Comparison of ENCODE assay signal across 23 cellular contexts in the genomic region with DNA sequence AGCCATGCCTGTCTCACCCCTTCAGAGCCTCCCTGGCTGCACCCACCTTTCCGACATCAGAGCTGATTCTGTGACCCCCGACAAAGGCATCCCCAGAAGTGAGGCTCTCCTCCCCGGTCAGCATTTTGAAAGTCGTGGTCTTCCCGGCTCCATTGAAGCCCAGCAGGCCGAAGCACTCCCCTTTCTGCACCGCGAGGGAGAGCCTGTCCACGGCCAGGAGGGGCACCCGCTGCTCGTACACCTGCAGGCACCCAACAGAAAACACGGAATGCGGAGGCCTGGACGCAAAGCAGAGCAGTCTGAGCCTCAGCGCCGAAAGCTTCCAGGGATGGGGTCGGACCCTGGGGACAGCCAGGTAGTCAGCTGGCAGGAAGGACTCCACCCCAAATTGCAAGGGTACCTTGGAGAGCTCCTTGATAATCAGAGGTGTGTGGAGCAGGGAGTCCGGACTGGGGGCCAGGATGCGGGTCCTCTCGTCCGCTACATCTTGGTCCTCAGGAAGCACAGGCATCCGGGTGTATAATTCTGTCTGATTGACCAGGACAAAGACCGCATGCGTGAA. TPM values are rescaled to one million over a fixed set of nuclear protein-coding genes. Genes with fewer than 3 reads are reported as not detected.
"Had no signal": no experiment of that assay in that cellular context is flagged by ENCODE, and none has a peak within 500 bp of the region (broad histone marks: within the 10 kb centered on the region; RNA-seq: fewer than 3 reads in every experiment).

No MANE protein-coding gene starts in this region.

- H3K27me3 ChIP-seq: ascending aorta, brain microvascular endothelial cell, gastroesophageal sphincter, tibial artery had no signal

- H3K4me3 ChIP-seq: ascending aorta, gastroesophageal sphincter, tibial artery had no signal

- ATAC-seq: activated CD8-positive, alpha-beta T cell treated with anti-CD3 and anti-CD28 coated beads, Interleukin-2, amount 10 ng/mL, durations not matched to agents 7 days and 5 days; activated naive CD4-positive, alpha-beta T cell treated with anti-CD3 and anti-CD28 coated beads, Interleukin-2, amount 50 U/mL, for 72 hours; activated T-helper 17 cell treated with anti-CD3 and anti-CD28 coated beads, Interleukin-2, amount 50 U/mL, for 72 hours; effector memory CD8-positive, alpha-beta T cell; gastroesophageal sphincter; sciatic nerve; stimulated activated effector memory CD8-positive, alpha-beta T cell treated with anti-CD3 and anti-CD28 coated beads, Interleukin-12 subunit alpha, Interleukin-12 subunit beta, amount 100 ng/mL, for 72 hours; stimulated activated naive CD8-positive, alpha-beta T cell treated with anti-CD3 and anti-CD28 coated beads, Interleukin-15, amount 100 ng/mL, for 72 hours; T-cell had no signal

- H3K27ac ChIP-seq: ascending aorta, brain microvascular endothelial cell, epithelial cell of prostate, gastroesophageal sphincter, tibial artery, VCaP had no signal

- DNase-seq: activated CD4-positive, alpha-beta T cell treated with anti-CD3 and anti-CD28 coated beads for 1 hour; activated CD4-positive, alpha-beta T cell treated with anti-CD3 and anti-CD28 coated beads, Interleukin-2, amount 50 U/mL, for 1 hour; activated CD8-positive, alpha-beta T cell treated with anti-CD3 and anti-CD28 coated beads, Interleukin-2, amount 10 ng/mL, durations not matched to agents 7 days and 5 days; activated T-cell treated with anti-CD3 and anti-CD28 coated beads, Interleukin-2, amount 50 U/mL, for 1 hour; brain microvascular endothelial cell; caudate nucleus; dermis blood vessel endothelial cell; effector memory CD8-positive, alpha-beta T cell; midbrain; occipital lobe; small intestine; stimulated activated CD4-positive, alpha-beta T cell treated with anti-CD3 and anti-CD28 coated beads, Interleukin-2, amount 100 ng/mL, for 24 hours; stimulated activated naive CD8-positive, alpha-beta T cell treated with anti-CD3 and anti-CD28 coated beads, Interleukin-15, amount 100 ng/mL, for 72 hours; T-cell; tibial artery had no signal

- FAIRE-seq: small intestine had no signal

- H3K36me3 ChIP-seq: brain microvascular endothelial cell had no signal

- H3K9me3 ChIP-seq: ascending aorta, gastroesophageal sphincter, tibial artery had no signal

- H3K4me1 ChIP-seq: ascending aorta, gastroesophageal sphincter, tibial artery had no signal

RNA-seq across cellular contexts. Expression of a gene that starts 44.8 kb away (rescaled TPM):
- total RNA-seq: ascending aorta had no signal
